1 cellular context compared by ENCODE assay signal in the genomic region with DNA sequence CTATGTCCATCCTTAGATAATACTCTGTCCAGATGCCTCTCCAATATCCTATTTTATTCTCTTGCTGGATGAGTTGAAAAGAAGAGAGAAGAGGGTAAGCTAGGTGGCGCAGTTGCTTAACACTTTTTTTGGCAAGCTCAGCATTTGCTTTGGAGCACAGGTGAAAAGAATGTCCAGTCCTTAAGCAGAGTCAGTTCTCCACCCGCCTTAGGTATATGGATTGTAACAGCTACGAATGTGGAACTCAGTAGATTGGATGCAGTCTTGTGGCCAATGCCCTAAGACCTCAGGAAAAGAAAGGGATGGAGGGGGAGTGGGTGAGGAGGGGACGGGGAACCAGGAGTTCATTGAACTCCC.
TF ChIP-seq lines count a peak whose summit lies in the region.

No MANE protein-coding gene starts in this region.

TF ChIP-seq in HepG2, 621 proteins besides CTCF, POLR2A, EP300 and RAD21 (continued from another document):
- no peak for TF ChIP-seq MXD3 (CRISPR knock-in tag; IDR thresholded peaks at IDR 0.05)
- TF ChIP-seq ZNF317 (CRISPR knock-in tag; IDR thresholded peaks at IDR 0.05): 0 out of 2 replicates have a peak, but pooled peaks have one; percentile 0
- TF ChIP-seq HMGXB4 (CRISPR knock-in tag; IDR thresholded peaks at IDR 0.05; ENCODE audit: borderline replicate concordance in 1 of 2, low read depth in 1 of 2): peak in 1 of 2 experiments; percentile 30; a peak in 2 of 4 replicates
- TF ChIP-seq ZNF558 (CRISPR knock-in tag; IDR thresholded peaks at IDR 0.05; ENCODE audit: borderline replicate concordance): no peak
- 0 out of 2 replicates have a peak, but pooled peaks have one; percentile 15 for TF ChIP-seq RXRB (CRISPR knock-in tag; IDR thresholded peaks at IDR 0.05; ENCODE audit: borderline replicate concordance)
- TF ChIP-seq SOX5 (CRISPR knock-in tag; IDR thresholded peaks at IDR 0.05; ENCODE audit: borderline replicate concordance): 0 out of 2 replicates have a peak, but pooled peaks have one; percentile 8
- TF ChIP-seq ZEB1 (IDR thresholded peaks at IDR 0.05; ENCODE audit: insufficient replicate concordance, low read depth): peak; percentile 55
- TF ChIP-seq ELF3 (CRISPR knock-in tag; IDR thresholded peaks at IDR 0.05): peak; percentile 36; the same call in 1 of the 2 replicates
- no peak for TF ChIP-seq CHD4 (IDR thresholded peaks at IDR 0.05; ENCODE audit: borderline replicate concordance, low read length)
- TF ChIP-seq, protein P1, sequence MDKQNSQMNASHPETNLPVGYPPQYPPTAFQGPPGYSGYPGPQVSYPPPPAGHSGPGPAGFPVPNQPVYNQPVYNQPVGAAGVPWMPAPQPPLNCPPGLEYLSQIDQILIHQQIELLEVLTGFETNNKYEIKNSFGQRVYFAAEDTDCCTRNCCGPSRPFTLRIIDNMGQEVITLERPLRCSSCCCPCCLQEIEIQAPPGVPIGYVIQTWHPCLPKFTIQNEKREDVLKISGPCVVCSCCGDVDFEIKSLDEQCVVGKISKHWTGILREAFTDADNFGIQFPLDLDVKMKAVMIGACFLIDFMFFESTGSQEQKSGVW (CRISPR knock-in tag; IDR thresholded peaks at IDR 0.05; ENCODE audit: borderline replicate concordance): no peak
- TF ChIP-seq ZNF543 (CRISPR knock-in tag; IDR thresholded peaks at IDR 0.05): no peak
- no peak for TF ChIP-seq NFKBIZ (CRISPR knock-in tag; IDR thresholded peaks at IDR 0.05)
- TF ChIP-seq GATAD2A (CRISPR knock-in tag; IDR thresholded peaks at IDR 0.05): peak; percentile 19; the same call in 1 of the 2 replicates
- TF ChIP-seq HOXA3 (CRISPR knock-in tag; IDR thresholded peaks at IDR 0.05): no peak
- no peak for TF ChIP-seq ZNF629 (CRISPR knock-in tag; conservative IDR thresholded peaks at IDR 0.05)
- peak; percentile 78 for TF ChIP-seq SMC3 (IDR thresholded peaks at IDR 0.05; ENCODE audit: low read length)
- TF ChIP-seq SPEN (CRISPR knock-in tag; IDR thresholded peaks at IDR 0.05; ENCODE audit: low read depth): no peak
- TF ChIP-seq, protein P2, sequence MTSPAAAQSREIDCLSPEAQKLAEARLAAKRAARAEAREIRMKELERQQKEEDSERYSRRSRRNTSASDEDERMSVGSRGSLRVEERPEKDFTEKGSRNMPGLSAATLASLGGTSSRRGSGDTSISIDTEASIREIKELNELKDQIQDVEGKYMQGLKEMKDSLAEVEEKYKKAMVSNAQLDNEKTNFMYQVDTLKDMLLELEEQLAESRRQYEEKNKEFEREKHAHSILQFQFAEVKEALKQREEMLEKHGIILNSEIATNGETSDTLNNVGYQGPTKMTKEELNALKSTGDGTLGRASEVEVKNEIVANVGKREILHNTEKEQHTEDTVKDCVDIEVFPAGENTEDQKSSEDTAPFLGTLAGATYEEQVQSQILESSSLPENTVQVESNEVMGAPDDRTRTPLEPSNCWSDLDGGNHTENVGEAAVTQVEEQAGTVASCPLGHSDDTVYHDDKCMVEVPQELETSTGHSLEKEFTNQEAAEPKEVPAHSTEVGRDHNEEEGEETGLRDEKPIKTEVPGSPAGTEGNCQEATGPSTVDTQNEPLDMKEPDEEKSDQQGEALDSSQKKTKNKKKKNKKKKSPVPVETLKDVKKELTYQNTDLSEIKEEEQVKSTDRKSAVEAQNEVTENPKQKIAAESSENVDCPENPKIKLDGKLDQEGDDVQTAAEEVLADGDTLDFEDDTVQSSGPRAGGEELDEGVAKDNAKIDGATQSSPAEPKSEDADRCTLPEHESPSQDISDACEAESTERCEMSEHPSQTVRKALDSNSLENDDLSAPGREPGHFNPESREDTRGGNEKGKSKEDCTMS (CRISPR knock-in tag; conservative IDR thresholded peaks at IDR 0.05): no peak
- TF ChIP-seq, protein P3, sequence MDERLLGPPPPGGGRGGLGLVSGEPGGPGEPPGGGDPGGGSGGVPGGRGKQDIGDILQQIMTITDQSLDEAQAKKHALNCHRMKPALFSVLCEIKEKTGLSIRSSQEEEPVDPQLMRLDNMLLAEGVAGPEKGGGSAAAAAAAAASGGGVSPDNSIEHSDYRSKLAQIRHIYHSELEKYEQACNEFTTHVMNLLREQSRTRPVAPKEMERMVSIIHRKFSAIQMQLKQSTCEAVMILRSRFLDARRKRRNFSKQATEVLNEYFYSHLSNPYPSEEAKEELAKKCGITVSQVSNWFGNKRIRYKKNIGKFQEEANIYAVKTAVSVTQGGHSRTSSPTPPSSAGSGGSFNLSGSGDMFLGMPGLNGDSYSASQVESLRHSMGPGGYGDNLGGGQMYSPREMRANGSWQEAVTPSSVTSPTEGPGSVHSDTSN (CRISPR knock-in tag; IDR thresholded peaks at IDR 0.05): no peak
- no peak for TF ChIP-seq ZNF646 (CRISPR knock-in tag; IDR thresholded peaks at IDR 0.05)
- TF ChIP-seq ZNF431 (CRISPR knock-in tag; IDR thresholded peaks at IDR 0.05; ENCODE audit: borderline replicate concordance, low read depth): no peak
- peak; percentile 81 for TF ChIP-seq STAG1 (CRISPR knock-in tag; IDR thresholded peaks at IDR 0.05)
- peak; percentile 78; the same call in 1 of the 2 replicates for TF ChIP-seq MAFG (CRISPR knock-in tag; IDR thresholded peaks at IDR 0.05)
- 0 out of 2 replicates have a peak, but pooled peaks have one; percentile 15 for TF ChIP-seq SMAD3 (CRISPR knock-in tag; IDR thresholded peaks at IDR 0.05)
- 0 out of 2 replicates have a peak, but pooled peaks have one; percentile 21 for TF ChIP-seq ZNF331 (CRISPR knock-in tag; IDR thresholded peaks at IDR 0.05)
- TF ChIP-seq TBL1XR1 (IDR thresholded peaks at IDR 0.05; ENCODE audit: borderline replicate concordance, low read length, partially characterized antibody): no peak
- TF ChIP-seq SAFB2 (CRISPR knock-in tag; IDR thresholded peaks at IDR 0.05; ENCODE audit: borderline replicate concordance, low read depth): no peak
- 0 out of 2 replicates have a peak, but pooled peaks have one; percentile 12 for TF ChIP-seq TFDP2 (CRISPR knock-in tag; IDR thresholded peaks at IDR 0.05)
- no peak for TF ChIP-seq ZNF777 (CRISPR knock-in tag; IDR thresholded peaks at IDR 0.05)
- TF ChIP-seq MAFF (IDR thresholded peaks at IDR 0.05; ENCODE audit: low read depth, low read length): peak; percentile 98
- TF ChIP-seq PRMT3 (CRISPR knock-in tag; IDR thresholded peaks at IDR 0.05; ENCODE audit: borderline replicate concordance, low read depth): no peak
- no peak for TF ChIP-seq HNF4G (IDR thresholded peaks at IDR 0.05; ENCODE audit: borderline replicate concordance, low read depth, low read length)
- no peak for TF ChIP-seq HNF4G (CRISPR knock-in tag; IDR thresholded peaks at IDR 0.05; ENCODE audit: borderline replicate concordance, low read depth)
- 0 out of 2 replicates have a peak, but pooled peaks have one; percentile 12 for TF ChIP-seq CEBPB (IDR thresholded peaks at IDR 0.05; ENCODE audit: borderline replicate concordance, low read depth, low read length)
- no peak for TF ChIP-seq PPARG (CRISPR knock-in tag; conservative IDR thresholded peaks at IDR 0.05)
